ENCODE assay signal across 1 cellular context in the genomic region with DNA sequence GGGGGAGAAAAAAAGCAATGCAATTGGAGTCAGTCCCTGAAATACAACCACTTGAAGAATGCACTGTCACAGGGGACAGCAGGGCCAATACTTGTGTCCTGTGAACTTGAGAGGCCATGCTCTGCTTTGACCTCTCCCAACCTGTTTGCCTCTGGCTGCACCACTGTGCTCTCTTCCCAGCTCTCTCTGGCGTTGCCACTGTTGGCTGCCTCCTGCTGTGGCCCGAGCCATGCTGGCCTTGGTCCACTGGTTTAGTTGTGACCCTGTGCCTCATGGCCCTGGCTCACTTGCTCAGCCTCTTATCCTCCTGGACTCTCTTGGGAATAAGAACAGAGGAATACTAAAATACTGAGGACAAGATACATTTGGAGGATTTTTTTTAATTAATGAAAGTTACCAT.
TF ChIP-seq lines count a peak whose summit lies in the region.

No MANE protein-coding gene starts in this region.

TF ChIP-seq in IMR-90, 13 proteins besides CTCF, POLR2A, EP300 and RAD21 (continued from another document):
- TF ChIP-seq RCOR1 (IDR thresholded peaks at IDR 0.05; ENCODE audit: insufficient replicate concordance, low read length) (no peak), RFX5 (IDR thresholded peaks at IDR 0.05; ENCODE audit: low read depth, low read length) (no peak), FOS (IDR thresholded peaks at IDR 0.05; ENCODE audit: low read depth, low read length) (no peak)
